17 cellular contexts compared by ENCODE assay signal in the genomic region with DNA sequence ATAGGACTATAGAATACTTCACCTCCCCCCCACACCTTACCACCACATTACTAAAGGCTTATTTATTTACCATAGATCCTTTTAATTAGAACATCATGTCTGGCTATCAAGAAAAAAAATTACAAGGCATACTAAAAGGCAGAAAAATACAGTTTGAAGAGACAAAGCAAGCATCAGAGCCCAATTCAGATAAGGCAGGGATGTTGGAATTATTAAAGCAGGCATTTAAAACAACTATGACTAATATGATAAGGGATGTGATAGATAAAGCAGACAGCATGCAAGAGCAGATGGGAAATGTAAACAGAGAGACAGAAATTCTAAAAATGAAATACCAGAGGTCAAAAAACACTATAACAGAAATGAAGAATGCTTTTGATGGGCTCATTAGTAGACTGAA. TPM values are rescaled to one million over a fixed set of nuclear protein-coding genes. Genes with fewer than 3 reads are reported as not detected.
A peak's percentile ranks its signal among the peaks of the same experiment; 100 is the strongest.
DNase-seq lines count a peak whose midpoint lies in the region; ATAC-seq and TF ChIP-seq lines count a peak whose summit lies in the region.
"Had no signal": no experiment of that assay in that cellular context is flagged by ENCODE, and none has a peak within 500 bp of the region (broad histone marks: within the 10 kb centered on the region; RNA-seq: fewer than 3 reads in every experiment).

No MANE protein-coding gene starts in this region.

- no peaks in the 10 kb centered on the region for H4K20me1 ChIP-seq in smooth muscle cell (ENCODE audit: low read depth)

- peaks cover 6% of the 10 kb centered on the region for H3F3A ChIP-seq in smooth muscle cell (ENCODE audit: low read depth)

- H3K27ac ChIP-seq in SJSA1 (peak overlapping the region; percentile 32; the same call in 1 of the 2 replicates), smooth muscle cell (ENCODE audit: low read depth) (peak overlapping the region; percentile 91)
- H3K27ac ChIP-seq: A549, GM23248 had no signal

- H3K4me3 ChIP-seq in SJSA1 (no peak overlapping the region), fibroblast of villous mesenchyme (ENCODE audit: low read depth, low read length) (no peak overlapping the region), smooth muscle cell (no peak overlapping the region)
- H3K4me3 ChIP-seq: A549, GM23248 had no signal

- H3K4me1 ChIP-seq in SJSA1 (replicated peaks) (peaks cover 19% of the 10 kb centered on the region), smooth muscle cell (ENCODE audit: low read depth) (peaks cover 6% of the 10 kb centered on the region)
- H3K4me1 ChIP-seq: A549, BE2C had no signal

- no peak overlapping the region for H2AFZ ChIP-seq in smooth muscle cell (ENCODE audit: low read depth)
- H2AFZ ChIP-seq: GM23248 had no signal

- peak overlapping the region; percentile 11 for H3K9ac ChIP-seq in smooth muscle cell (ENCODE audit: low read depth)
- H3K9ac ChIP-seq: GM23248 had no signal

- H3K27me3 ChIP-seq in SJSA1 (replicated peaks) (no peaks in the 10 kb centered on the region), smooth muscle cell (ENCODE audit: low read depth) (no peaks in the 10 kb centered on the region)
- H3K27me3 ChIP-seq: BE2C had no signal

- peak overlapping the region; percentile 61 for H3K4me2 ChIP-seq in smooth muscle cell
- H3K4me2 ChIP-seq: A549 had no signal

- H3K9me3 ChIP-seq in SJSA1 (replicated peaks) (no peaks in the 10 kb centered on the region), smooth muscle cell (replicated peaks; ENCODE audit: low read depth) (peaks cover 8% of the 10 kb centered on the region)
- H3K9me3 ChIP-seq: BE2C had no signal

- H3K79me2 ChIP-seq in smooth muscle cell (ENCODE audit: low read depth), result no peaks in the 10 kb centered on the region

- no peak for ATAC-seq in GM19395 (IDR thresholded peaks at IDR 0.05; ENCODE audit: unreplicated experiment)
- ATAC-seq: A549; CD8-positive, alpha-beta T cell; HCT116 had no signal

- H3K36me3 ChIP-seq in SJSA1 (no peaks in the 10 kb centered on the region), smooth muscle cell (ENCODE audit: low read depth) (peaks cover 5% of the 10 kb centered on the region)
- H3K36me3 ChIP-seq: BE2C had no signal

- TF ChIP-seq CTCF in fibroblast of villous mesenchyme (IDR thresholded peaks at IDR 0.05; ENCODE audit: insufficient read depth, low read depth, low read length) (no peak), smooth muscle cell (IDR thresholded peaks at IDR 0.05; ENCODE audit: borderline replicate concordance, insufficient read depth, poor library complexity, severe bottlenecking) (no peak)

- peak; percentile 90 for DNase-seq in EH (ENCODE audit: low read depth)
- peak in 1 of 2 experiments; percentile 51 for DNase-seq in SJSA1 (ENCODE audit: low read depth in 1 of 2, low spot score in 2 of 2)
- peak; percentile 76 for DNase-seq in fibroblast of villous mesenchyme (ENCODE audit: low read depth)
- DNase-seq in smooth muscle cell (lab: John Stamatoyannopoulos, UW; ENCODE audit: unreplicated experiment), result no peak
- no peak for DNase-seq in retina
- no peak for DNase-seq in activated CD4-positive, alpha-beta T cell treated with anti-CD3 and anti-CD28 coated beads, Interleukin-2, amount 50 U/mL, for 4 hours
- DNase-seq: BE2C; CD8-positive, alpha-beta T cell; COR-L47; DND-41; GM23248 had no signal

RNA-seq across cellular contexts. Expression of a gene that starts 55.4 kb away (rescaled TPM):
- not detected in 2 replicates for total RNA-seq in SJSA1 (2014; rRNA removed; shearing (Covaris generic))
- total RNA-seq in fibroblast of villous mesenchyme (not detected in 2 replicates), smooth muscle cell (not detected in 2 replicates)
- not detected in 2 replicates for polyA plus RNA-seq in smooth muscle cell
- total RNA-seq: CD8-positive, alpha-beta T cell; GM23248; HT1080 had no signal
- polyA plus RNA-seq: A549, AG04450, CD14-positive monocyte, GM23248 had no signal

Comparison
In these comparisons a context has a peak if more than half of its experiments do, and no peak if none do; other contexts are left out.
1. DNase-seq: peak in EH (single experiment) and fibroblast of villous mesenchyme (single experiment); none in smooth muscle cell (single experiment), retina (single experiment) and activated CD4-positive, alpha-beta T cell treated with anti-CD3 and anti-CD28 coated beads, Interleukin-2, amount 50 U/mL, for 4 hours (0 of 2).